In the genomic region with DNA sequence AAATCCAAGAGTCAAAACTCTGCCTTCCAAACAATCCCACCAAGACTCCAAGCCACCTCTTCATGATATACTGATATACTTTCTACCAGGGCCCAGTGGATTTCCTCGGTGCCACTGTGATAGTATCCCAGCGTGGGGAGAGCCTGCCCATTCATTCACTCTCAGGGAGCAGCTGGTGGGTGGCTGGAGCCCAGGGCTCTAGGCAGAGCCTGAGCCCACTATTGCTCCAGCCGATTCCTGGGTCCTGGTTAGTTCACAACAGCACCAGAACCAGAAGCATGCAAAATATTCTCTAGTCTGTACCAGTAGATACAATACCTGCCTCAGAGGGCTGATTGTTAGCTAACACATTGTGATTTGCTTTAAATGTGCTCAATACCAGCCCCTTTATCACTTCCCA, we compare ENCODE assay signal across 1 cellular context.
TF ChIP-seq lines count a peak whose summit lies in the region.

No MANE protein-coding gene starts in this region.

TF ChIP-seq in H1, 55 proteins besides CTCF, POLR2A, EP300 and RAD21 (continued from another document):
- no peak for TF ChIP-seq TEAD4 (IDR thresholded peaks at IDR 0.05; ENCODE audit: low read depth, low read length)
